ENCODE assay signal across 1 cellular context in the genomic region with DNA sequence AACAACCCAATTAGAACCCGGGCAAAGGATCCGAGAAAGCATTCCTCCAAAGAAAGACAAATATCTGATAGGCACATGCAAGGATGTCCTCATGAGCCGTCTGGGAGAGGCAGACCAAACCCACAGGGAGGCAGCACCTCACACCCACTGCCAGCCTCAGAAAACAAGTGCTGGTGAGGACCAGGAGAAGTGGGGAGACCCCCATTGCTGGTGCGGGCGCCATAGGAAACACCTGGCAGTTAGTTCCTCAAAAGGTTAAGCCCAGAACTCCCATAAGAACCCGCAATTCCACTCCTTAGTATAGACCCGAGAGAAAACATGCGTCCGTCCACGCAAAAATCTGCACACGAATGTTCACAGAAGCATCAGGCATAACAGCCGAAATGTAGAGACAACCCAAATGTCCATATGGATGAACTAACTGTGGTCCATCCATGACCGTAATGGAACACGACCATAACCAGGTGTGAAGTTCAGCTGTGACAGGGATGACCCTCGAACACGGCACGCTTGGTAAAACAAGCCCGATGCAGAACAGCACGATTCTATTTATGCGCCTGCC.
TF ChIP-seq lines count a peak whose summit lies in the region.

No MANE protein-coding gene starts in this region.

TF ChIP-seq in HEK293, 187 proteins besides CTCF, POLR2A, EP300 and RAD21:
- TF ChIP-seq ZNF530 (tag by site-specific recombination; IDR thresholded peaks at IDR 0.05; ENCODE audit: low read depth) = no peak
- TF ChIP-seq ZBTB17 (tag by site-specific recombination; IDR thresholded peaks at IDR 0.05) = peak; percentile 43; the same call in 1 of the 2 replicates
TF ChIP-seq in HEK293: peak in this region for 1.
